18 cellular contexts compared by ENCODE assay signal in the genomic region with DNA sequence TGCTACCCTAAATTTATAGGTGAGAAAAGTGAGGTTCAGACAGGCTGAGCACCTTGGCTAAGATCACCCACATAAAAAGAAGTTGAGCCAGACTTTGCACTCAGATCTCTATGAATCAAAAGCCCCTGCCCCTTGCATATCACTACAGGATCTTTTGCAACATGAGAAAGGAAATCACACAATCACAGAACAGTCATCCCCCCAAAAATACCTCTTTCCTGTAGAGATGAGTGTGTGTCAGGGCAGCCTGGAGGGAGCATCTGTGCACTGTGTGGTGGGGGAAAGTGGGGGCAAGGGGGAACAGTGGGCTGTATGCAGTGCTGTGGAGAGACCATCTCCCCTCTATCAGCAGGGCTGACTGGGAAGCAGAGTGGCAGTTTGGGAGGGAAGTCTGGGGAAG. TPM values are rescaled to one million over a fixed set of nuclear protein-coding genes. Genes with fewer than 3 reads are reported as not detected.
A peak's percentile ranks its signal among the peaks of the same experiment; 100 is the strongest.
DNase-seq lines count a peak whose midpoint lies in the region; ATAC-seq and TF ChIP-seq lines count a peak whose summit lies in the region.
"Had no signal": no experiment of that assay in that cellular context is flagged by ENCODE, and none has a peak within 500 bp of the region (broad histone marks: within the 10 kb centered on the region; RNA-seq: fewer than 3 reads in every experiment).

No MANE protein-coding gene starts in this region.

- POLR2A ChIA-PET in activated CD4-positive, alpha-beta T cell treated with anti-CD3 and anti-CD28 coated beads for 36 hours (lab: Charles Lee), result no interaction called here
- POLR2A ChIA-PET in activated CD4-positive, alpha-beta T cell treated with anti-CD3 and anti-CD28 coated beads, Interleukin-2, amount 10 ng/mL, durations not matched to agents 7 days and 5 days (lab: Charles Lee), result no interaction called here

- intact Hi-C loops in activated CD4-positive, alpha-beta T cell treated with anti-CD3 and anti-CD28 coated beads for 36 hours (cut with DNase I, micrococcal nuclease), result no loop called here
- intact Hi-C loops in activated T-helper 1 cell treated with anti-CD3 and anti-CD28 coated beads, Interleukin-12 subunit alpha, Interleukin-12 subunit beta, Interleukin-2, Interleukin-4 antibody, amounts not matched to agents 30 ng/mL and 10 ng/mL and 1 ng/mL, durations not matched to agents 14 hours and 24 hours and 36 hours (cut with micrococcal nuclease), result loop anchor here (2.0 kb wide), 1 partner anchor 29 kb away; no protein-coding TSS in a partner anchor

- peak; percentile 25 for DNase-seq in activated CD4-positive, alpha-beta T cell treated with anti-CD3 and anti-CD28 coated beads for 36 hours
- DNase-seq in activated CD4-positive, alpha-beta T cell treated with anti-CD3 and anti-CD28 coated beads, Interleukin-2, amount 10 ng/mL, durations not matched to agents 7 days and 5 days, result no peak
- no peak for DNase-seq in neural crest cell (ENCODE audit: low read depth, low spot score)
- no peak for DNase-seq in kidney tubule cell (ENCODE audit: low spot score)
- DNase-seq in activated T-helper 1 cell treated with anti-CD3 and anti-CD28 coated beads, Interleukin-12 subunit alpha, Interleukin-12 subunit beta, Interleukin-2, Interleukin-4 antibody, amounts not matched to agents 30 ng/mL and 10 ng/mL and 1 ng/mL, durations not matched to agents 14 hours and 24 hours and 36 hours (ENCODE audit: low spot score), result no peak
- DNase-seq: activated CD4-positive, alpha-beta T cell treated with anti-CD3 and anti-CD28 coated beads, Interleukin-2, amount 50 U/mL, for 48 hours; amygdala; naive B cell; NCI-H1436 treated with DMSO at 0.1 percent for 48 hours; NCI-H510A treated with DMSO at 0.1 percent for 48 hours; stimulated activated CD8-positive, alpha-beta memory T cell treated with anti-CD3 and anti-CD28 coated beads, Interleukin-4, amount 100 ng/mL, for 48 hours had no signal

- peak; percentile 94 for ATAC-seq in activated CD4-positive, alpha-beta T cell treated with anti-CD3 and anti-CD28 coated beads for 36 hours
- ATAC-seq in activated T-helper 17 cell treated with anti-CD3 and anti-CD28 coated beads, Interleukin-2, amount 50 U/mL, for 72 hours (replicated peaks), result peak; percentile 50
- no peak for ATAC-seq in GM19328 (IDR thresholded peaks at IDR 0.05; ENCODE audit: unreplicated experiment)
- ATAC-seq: left lobe of liver, sciatic nerve had no signal

- CTCF ChIA-PET in activated CD4-positive, alpha-beta T cell treated with anti-CD3 and anti-CD28 coated beads for 36 hours (lab: Charles Lee), result interaction anchor here (0.6 to 0.7 kb wide), 2 partner anchors 28 to 1016 kb away, joined by 3 to 4 read pairs; no protein-coding TSS in a partner anchor
- CTCF ChIA-PET in activated CD4-positive, alpha-beta T cell treated with anti-CD3 and anti-CD28 coated beads, Interleukin-2, amount 10 ng/mL, durations not matched to agents 7 days and 5 days (lab: Charles Lee), result no interaction called here

- H4K20me1 ChIP-seq in DOHH2 (ENCODE audit: control insufficient read depth, insufficient read depth, low read depth, low read length), result no peaks in the 10 kb centered on the region

- H3K9me3 ChIP-seq in DOHH2 (ENCODE audit: control insufficient read depth, insufficient read depth, low read length), result no peaks in the 10 kb centered on the region

- H3K9me2 ChIP-seq in DOHH2 (replicated peaks; ENCODE audit: control insufficient read depth, low read length), result no peaks in the 10 kb centered on the region

- peaks cover 33% of the 10 kb centered on the region for H3K4me1 ChIP-seq in DOHH2 (ENCODE audit: control insufficient read depth, low read length)

- H3K4me1 Mint-ChIP-seq in activated CD4-positive, alpha-beta T cell treated with anti-CD3 and anti-CD28 coated beads for 36 hours, result peaks cover 25% of the 10 kb centered on the region
- peaks cover 16% of the 10 kb centered on the region for H3K4me1 Mint-ChIP-seq in activated CD4-positive, alpha-beta T cell treated with anti-CD3 and anti-CD28 coated beads, Interleukin-2, amount 10 ng/mL, durations not matched to agents 7 days and 5 days
- peaks cover 5% of the 10 kb centered on the region for H3K4me1 Mint-ChIP-seq in activated T-helper 17 cell treated with anti-CD3 and anti-CD28 coated beads, Interleukin-2, amount 50 U/mL, for 72 hours
- H3K4me1 Mint-ChIP-seq in neural crest cell, result peaks cover 23% of the 10 kb centered on the region
- H3K4me1 Mint-ChIP-seq in activated T-helper 1 cell treated with anti-CD3 and anti-CD28 coated beads, Interleukin-12 subunit alpha, Interleukin-12 subunit beta, Interleukin-2, Interleukin-4 antibody, amounts not matched to agents 30 ng/mL and 10 ng/mL and 1 ng/mL, durations not matched to agents 14 hours and 24 hours and 36 hours (ENCODE audit: low read depth), result peaks cover 5% of the 10 kb centered on the region

- TF ChIP-seq CTCF in DOHH2 (IDR thresholded peaks at IDR 0.05; ENCODE audit: low read depth, low read length, poor library complexity, severe bottlenecking) (no peak), neural crest cell (conservative IDR thresholded peaks at IDR 0.05) (no peak)

- H3K36me3 Mint-ChIP-seq in activated CD4-positive, alpha-beta T cell treated with anti-CD3 and anti-CD28 coated beads for 36 hours (ENCODE audit: low read depth), result no peaks in the 10 kb centered on the region
- no peaks in the 10 kb centered on the region for H3K36me3 Mint-ChIP-seq in activated CD4-positive, alpha-beta T cell treated with anti-CD3 and anti-CD28 coated beads, Interleukin-2, amount 10 ng/mL, durations not matched to agents 7 days and 5 days (ENCODE audit: low read depth)
- no peaks in the 10 kb centered on the region for H3K36me3 Mint-ChIP-seq in activated T-helper 17 cell treated with anti-CD3 and anti-CD28 coated beads, Interleukin-2, amount 50 U/mL, for 72 hours (ENCODE audit: low read depth)
- no peaks in the 10 kb centered on the region for H3K36me3 Mint-ChIP-seq in neural crest cell (ENCODE audit: low read depth)
- H3K36me3 Mint-ChIP-seq in activated T-helper 1 cell treated with anti-CD3 and anti-CD28 coated beads, Interleukin-12 subunit alpha, Interleukin-12 subunit beta, Interleukin-2, Interleukin-4 antibody, amounts not matched to agents 30 ng/mL and 10 ng/mL and 1 ng/mL, durations not matched to agents 14 hours and 24 hours and 36 hours (ENCODE audit: low read depth), result no peaks in the 10 kb centered on the region

- no peak overlapping the region for H3K4me3 Mint-ChIP-seq in activated CD4-positive, alpha-beta T cell treated with anti-CD3 and anti-CD28 coated beads for 36 hours
- no peak overlapping the region for H3K4me3 Mint-ChIP-seq in activated CD4-positive, alpha-beta T cell treated with anti-CD3 and anti-CD28 coated beads, Interleukin-2, amount 10 ng/mL, durations not matched to agents 7 days and 5 days
- H3K4me3 Mint-ChIP-seq in activated T-helper 17 cell treated with anti-CD3 and anti-CD28 coated beads, Interleukin-2, amount 50 U/mL, for 72 hours, result no peak overlapping the region
- peak overlapping the region; percentile 19 for H3K4me3 Mint-ChIP-seq in neural crest cell
- no peak overlapping the region for H3K4me3 Mint-ChIP-seq in activated T-helper 1 cell treated with anti-CD3 and anti-CD28 coated beads, Interleukin-12 subunit alpha, Interleukin-12 subunit beta, Interleukin-2, Interleukin-4 antibody, amounts not matched to agents 30 ng/mL and 10 ng/mL and 1 ng/mL, durations not matched to agents 14 hours and 24 hours and 36 hours
- H3K4me3 Mint-ChIP-seq: T-helper 2 cell treated with Interferon-gamma antibody and Interleukin-4, amounts not matched to agents 5 μg/mL and 100 μg/mL, for 36 hours had no signal

- H3K4me3 ChIP-seq in DOHH2 (ENCODE audit: low read length), result no peak overlapping the region

- H3K27ac Mint-ChIP-seq in activated CD4-positive, alpha-beta T cell treated with anti-CD3 and anti-CD28 coated beads for 36 hours, result no peak overlapping the region
- no peak overlapping the region for H3K27ac Mint-ChIP-seq in activated CD4-positive, alpha-beta T cell treated with anti-CD3 and anti-CD28 coated beads, Interleukin-2, amount 10 ng/mL, durations not matched to agents 7 days and 5 days
- H3K27ac Mint-ChIP-seq in activated T-helper 17 cell treated with anti-CD3 and anti-CD28 coated beads, Interleukin-2, amount 50 U/mL, for 72 hours, result no peak overlapping the region
- H3K27ac Mint-ChIP-seq in neural crest cell (ENCODE audit: unreplicated experiment), result no peak overlapping the region
- no peak overlapping the region for H3K27ac Mint-ChIP-seq in activated T-helper 1 cell treated with anti-CD3 and anti-CD28 coated beads, Interleukin-12 subunit alpha, Interleukin-12 subunit beta, Interleukin-2, Interleukin-4 antibody, amounts not matched to agents 30 ng/mL and 10 ng/mL and 1 ng/mL, durations not matched to agents 14 hours and 24 hours and 36 hours
- H3K27ac Mint-ChIP-seq: naive B cell; T-helper 2 cell treated with Interferon-gamma antibody and Interleukin-4, amounts not matched to agents 5 μg/mL and 100 μg/mL, for 36 hours had no signal

- H3K27ac ChIP-seq in DOHH2 (ENCODE audit: low read depth, low read length), result no peak overlapping the region

- peaks cover 4% of the 10 kb centered on the region; the same call in 1 of the 2 replicates for H3K27me3 ChIP-seq in DOHH2 (ENCODE audit: control insufficient read depth, low read length)

- no peaks in the 10 kb centered on the region for H3K9me3 Mint-ChIP-seq in activated CD4-positive, alpha-beta T cell treated with anti-CD3 and anti-CD28 coated beads for 36 hours (ENCODE audit: low read depth)
- no peaks in the 10 kb centered on the region for H3K9me3 Mint-ChIP-seq in activated CD4-positive, alpha-beta T cell treated with anti-CD3 and anti-CD28 coated beads, Interleukin-2, amount 10 ng/mL, durations not matched to agents 7 days and 5 days
- no peaks in the 10 kb centered on the region for H3K9me3 Mint-ChIP-seq in activated T-helper 17 cell treated with anti-CD3 and anti-CD28 coated beads, Interleukin-2, amount 50 U/mL, for 72 hours
- no peaks in the 10 kb centered on the region for H3K9me3 Mint-ChIP-seq in neural crest cell
- no peaks in the 10 kb centered on the region for H3K9me3 Mint-ChIP-seq in activated T-helper 1 cell treated with anti-CD3 and anti-CD28 coated beads, Interleukin-12 subunit alpha, Interleukin-12 subunit beta, Interleukin-2, Interleukin-4 antibody, amounts not matched to agents 30 ng/mL and 10 ng/mL and 1 ng/mL, durations not matched to agents 14 hours and 24 hours and 36 hours
- H3K9me3 Mint-ChIP-seq: naive B cell; T-helper 2 cell treated with Interferon-gamma antibody and Interleukin-4, amounts not matched to agents 5 μg/mL and 100 μg/mL, for 36 hours had no signal

- no peaks in the 10 kb centered on the region for H3F3A ChIP-seq in DOHH2 (ENCODE audit: control insufficient read depth, insufficient read depth)

- H3K4me2 ChIP-seq in DOHH2 (ENCODE audit: low read length), result 0 out of 2 replicates have a peak overlapping the region, but pooled peaks have one; percentile 7

- peaks cover 17% of the 10 kb centered on the region for H3K27me3 Mint-ChIP-seq in activated CD4-positive, alpha-beta T cell treated with anti-CD3 and anti-CD28 coated beads for 36 hours
- H3K27me3 Mint-ChIP-seq in activated CD4-positive, alpha-beta T cell treated with anti-CD3 and anti-CD28 coated beads, Interleukin-2, amount 10 ng/mL, durations not matched to agents 7 days and 5 days, result peaks cover 45% of the 10 kb centered on the region
- peaks cover 32% of the 10 kb centered on the region for H3K27me3 Mint-ChIP-seq in activated T-helper 17 cell treated with anti-CD3 and anti-CD28 coated beads, Interleukin-2, amount 50 U/mL, for 72 hours
- peaks cover 8% of the 10 kb centered on the region for H3K27me3 Mint-ChIP-seq in neural crest cell (ENCODE audit: low read depth)
- peaks cover 35% of the 10 kb centered on the region for H3K27me3 Mint-ChIP-seq in activated T-helper 1 cell treated with anti-CD3 and anti-CD28 coated beads, Interleukin-12 subunit alpha, Interleukin-12 subunit beta, Interleukin-2, Interleukin-4 antibody, amounts not matched to agents 30 ng/mL and 10 ng/mL and 1 ng/mL, durations not matched to agents 14 hours and 24 hours and 36 hours (ENCODE audit: insufficient read depth)

- H3K36me3 ChIP-seq in DOHH2 (ENCODE audit: control insufficient read depth, low read length), result no peaks in the 10 kb centered on the region

- H3K79me2 ChIP-seq in DOHH2 (ENCODE audit: control insufficient read depth, low read length), result no peaks in the 10 kb centered on the region

RNA-seq across cellular contexts. Expression of gene EPHB3, which starts 46.6 kb away (rescaled TPM):
- not detected for total RNA-seq in activated CD4-positive, alpha-beta T cell treated with anti-CD3 and anti-CD28 coated beads for 36 hours
- under 1 TPM; 0.12 to 0.22 TPM for total RNA-seq in activated CD4-positive, alpha-beta T cell treated with anti-CD3 and anti-CD28 coated beads, Interleukin-2, amount 10 ng/mL, durations not matched to agents 7 days and 5 days
- total RNA-seq in activated T-helper 17 cell treated with anti-CD3 and anti-CD28 coated beads, Interleukin-2, amount 50 U/mL, for 72 hours, result under 1 TPM in 1 of 2 donors, not detected in 1; 0.11 TPM
- total RNA-seq in neural crest cell, result 9.7 and 13.4 TPM in 2 replicates
- 0.31 TPM in 1 of 2 replicates, not detected in the other for total RNA-seq in activated T-helper 1 cell treated with anti-CD3 and anti-CD28 coated beads, Interleukin-12 subunit alpha, Interleukin-12 subunit beta, Interleukin-2, Interleukin-4 antibody, amounts not matched to agents 30 ng/mL and 10 ng/mL and 1 ng/mL, durations not matched to agents 14 hours and 24 hours and 36 hours
- total RNA-seq: endothelial cell of umbilical vein had no signal
